16 cellular contexts compared by ENCODE assay signal in genomic region chrX:65136424-65136823, GRCh38.
A peak's percentile ranks its signal among the peaks of the same experiment; 100 is the strongest.
DNase-seq lines count a peak whose midpoint lies in the region; ATAC-seq and TF ChIP-seq lines count a peak whose summit lies in the region.
"Had no signal": no experiment of that assay in that cellular context is flagged by ENCODE, and none has a peak within 500 bp of the region (broad histone marks: within the 10 kb centered on the region; RNA-seq: fewer than 3 reads in every experiment).

No MANE protein-coding gene starts in this region.

- H3K27me3 ChIP-seq in GM23338 (ENCODE audit: insufficient read depth) (no peaks in the 10 kb centered on the region), endodermal cell (ENCODE audit: control insufficient read depth, insufficient read depth, low read length, poor library complexity, severe bottlenecking) (no peaks in the 10 kb centered on the region), neural progenitor cell (no peaks in the 10 kb centered on the region)

- H2AFZ ChIP-seq in GM23338 (no peak overlapping the region), neural progenitor cell (replicated peaks) (no peak overlapping the region)

- H3K27me3 Mint-ChIP-seq in GM23338 (ENCODE audit: insufficient read depth, low read depth, poor library complexity), result peaks cover 5% of the 10 kb centered on the region
- no peaks in the 10 kb centered on the region for H3K27me3 Mint-ChIP-seq in endodermal cell (ENCODE audit: insufficient read depth)
- H3K27me3 Mint-ChIP-seq in neural progenitor cell (ENCODE audit: insufficient read depth, low read depth), result no peaks in the 10 kb centered on the region

- H3K9me3 ChIP-seq in endodermal cell (ENCODE audit: control insufficient read depth, low read length) (peaks cover 9% of the 10 kb centered on the region), neural progenitor cell (ENCODE audit: low read depth) (peaks cover 27% of the 10 kb centered on the region)

- H3K9me2 ChIP-seq in GM23338 (ENCODE audit: insufficient read depth), result no peaks in the 10 kb centered on the region

- peaks cover 28% of the 10 kb centered on the region for H3K36me3 Mint-ChIP-seq in GM23338 (ENCODE audit: low read depth)
- H3K36me3 Mint-ChIP-seq in endodermal cell (ENCODE audit: low read depth), result peaks cover 27% of the 10 kb centered on the region
- H3K36me3 Mint-ChIP-seq in neural progenitor cell, result no peaks in the 10 kb centered on the region
- H3K36me3 Mint-ChIP-seq: CD14-positive monocyte had no signal

- H4K20me1 ChIP-seq in GM23338 (replicated peaks; ENCODE audit: insufficient read depth) (no peaks in the 10 kb centered on the region), neural progenitor cell (ENCODE audit: low read depth) (no peaks in the 10 kb centered on the region)

- H3K4me2 ChIP-seq in GM23338, result no peak overlapping the region
- no peak overlapping the region for H3K4me2 ChIP-seq in neural progenitor cell

- H3K4me1 Mint-ChIP-seq in GM23338, result peaks cover 25% of the 10 kb centered on the region
- no peaks in the 10 kb centered on the region for H3K4me1 Mint-ChIP-seq in endodermal cell
- H3K4me1 Mint-ChIP-seq in neural progenitor cell, result no peaks in the 10 kb centered on the region
- H3K4me1 Mint-ChIP-seq: CD14-positive monocyte had no signal

- H3K4me1 ChIP-seq in GM23338 (ENCODE audit: insufficient read depth), result no peaks in the 10 kb centered on the region
- no peaks in the 10 kb centered on the region for H3K4me1 ChIP-seq in endodermal cell (ENCODE audit: control insufficient read depth, insufficient read depth, low read length)
- H3K4me1 ChIP-seq in neural progenitor cell, result no peaks in the 10 kb centered on the region

- H3K4me3 ChIP-seq in GM23338, result no peak overlapping the region
- no peak overlapping the region for H3K4me3 ChIP-seq in endodermal cell (ENCODE audit: low read length)
- no peak overlapping the region for H3K4me3 ChIP-seq in neural progenitor cell
- H3K4me3 ChIP-seq: GM12878 had no signal

- no peak overlapping the region for H3K9ac ChIP-seq in endodermal cell (ENCODE audit: extremely low read depth, low read length, poor library complexity, severe bottlenecking)
- H3K9ac ChIP-seq in neural progenitor cell, result no peak overlapping the region

- ATAC-seq in GM23338 (peak; percentile 79), HG03095 (IDR thresholded peaks at IDR 0.05; ENCODE audit: unreplicated experiment) (no peak), GM18907 (IDR thresholded peaks at IDR 0.05; ENCODE audit: unreplicated experiment) (no peak)
- ATAC-seq: CD8-positive, alpha-beta T cell; GM12878 had no signal

- H3K27ac ChIP-seq in GM23338 (ENCODE audit: low read depth) (no peak overlapping the region), endodermal cell (ENCODE audit: low read depth, low read length) (peak overlapping the region; percentile 24), neural progenitor cell (peak overlapping the region; percentile 25)

- H3K9me3 Mint-ChIP-seq in GM23338 (peaks cover 10% of the 10 kb centered on the region), endodermal cell (peaks cover 79% of the 10 kb centered on the region), neural progenitor cell (peaks cover 25% of the 10 kb centered on the region)

- H3K36me3 ChIP-seq in GM23338 (ENCODE audit: insufficient read depth), result no peaks in the 10 kb centered on the region
- no peaks in the 10 kb centered on the region for H3K36me3 ChIP-seq in endodermal cell (ENCODE audit: control insufficient read depth, insufficient read depth, low read length)
- peaks cover 4% of the 10 kb centered on the region for H3K36me3 ChIP-seq in neural progenitor cell

- H3F3A ChIP-seq in GM23338 (replicated peaks; ENCODE audit: low read depth), result no peaks in the 10 kb centered on the region
- no peaks in the 10 kb centered on the region for H3F3A ChIP-seq in neural progenitor cell (ENCODE audit: low read depth)

- H3K27ac Mint-ChIP-seq in GM23338 (peak overlapping the region; percentile 94), endodermal cell (no peak overlapping the region), neural progenitor cell (no peak overlapping the region)
- H3K27ac Mint-ChIP-seq: CD14-positive monocyte; CD8-positive, alpha-beta T cell; HFFc6 had no signal

- no CpG with 5 or more reads among the region's 1 CpG for WGBS in endodermal cell (ENCODE audit: insufficient coverage in 1 of 2, insufficient read length in 1 of 2), 2 experiments

- DNase-seq in GM23338 (ENCODE audit: low spot score) (peak; percentile 17), endodermal cell (no peak), neural progenitor cell (ENCODE audit: low spot score) (peak; percentile 56), NCI-H1048 (lab: John Stamatoyannopoulos, UW) (no peak), LoVo (ENCODE audit: low spot score) (no peak)
- DNase-seq: CD8-positive, alpha-beta T cell; COR-L47; DMS53; HCEC 1CT; HFFc6; IMR-90; KBM-7 had no signal

- H3K4me3 Mint-ChIP-seq in GM23338 (no peak overlapping the region), endodermal cell (no peak overlapping the region), neural progenitor cell (no peak overlapping the region)
- H3K4me3 Mint-ChIP-seq: CD14-positive monocyte; CD8-positive, alpha-beta T cell; HFFc6 had no signal

- no peaks in the 10 kb centered on the region for H3K79me2 ChIP-seq in GM23338 (replicated peaks; ENCODE audit: insufficient read depth)
- H3K79me2 ChIP-seq in neural progenitor cell (ENCODE audit: low read depth), result no peaks in the 10 kb centered on the region

- TF ChIP-seq CTCF in GM23338 (conservative IDR thresholded peaks at IDR 0.05; ENCODE audit: low read depth in 2 of 2) (no peak), endodermal cell (conservative IDR thresholded peaks at IDR 0.05) (no peak), neural progenitor cell (IDR thresholded peaks at IDR 0.05) (no peak)

TF ChIP-seq in GM23338, 12 proteins besides CTCF, POLR2A, EP300 and RAD21 (continues in another document):
- no peak for TF ChIP-seq POLR2AphosphoS5 (IDR thresholded peaks at IDR 0.05; ENCODE audit: low read depth)
- TF ChIP-seq CREB1 (CRISPR knock-in tag; IDR thresholded peaks at IDR 0.05; ENCODE audit: low read depth), result no peak
- TF ChIP-seq, protein P1, sequence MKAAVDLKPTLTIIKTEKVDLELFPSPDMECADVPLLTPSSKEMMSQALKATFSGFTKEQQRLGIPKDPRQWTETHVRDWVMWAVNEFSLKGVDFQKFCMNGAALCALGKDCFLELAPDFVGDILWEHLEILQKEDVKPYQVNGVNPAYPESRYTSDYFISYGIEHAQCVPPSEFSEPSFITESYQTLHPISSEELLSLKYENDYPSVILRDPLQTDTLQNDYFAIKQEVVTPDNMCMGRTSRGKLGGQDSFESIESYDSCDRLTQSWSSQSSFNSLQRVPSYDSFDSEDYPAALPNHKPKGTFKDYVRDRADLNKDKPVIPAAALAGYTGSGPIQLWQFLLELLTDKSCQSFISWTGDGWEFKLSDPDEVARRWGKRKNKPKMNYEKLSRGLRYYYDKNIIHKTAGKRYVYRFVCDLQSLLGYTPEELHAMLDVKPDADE (IDR thresholded peaks at IDR 0.05), result no peak
- TF ChIP-seq EZH2 (IDR thresholded peaks at IDR 0.05; ENCODE audit: low read depth, unreplicated experiment), result no peak
- TF ChIP-seq EZH2phosphoT487 (IDR thresholded peaks at IDR 0.05; ENCODE audit: unreplicated experiment), result no peak
- no peak for TF ChIP-seq ZNF331 (CRISPR knock-in tag; IDR thresholded peaks at IDR 0.05; ENCODE audit: low read depth)
- TF ChIP-seq ZNF114 (CRISPR knock-in tag; IDR thresholded peaks at IDR 0.05), result no peak
- TF ChIP-seq NANOG (IDR thresholded peaks at IDR 0.05; ENCODE audit: borderline replicate concordance), result no peak
- TF ChIP-seq REST (IDR thresholded peaks at IDR 0.05; ENCODE audit: unreplicated experiment), result no peak

Comparison
In these comparisons a context has a peak if more than half of its experiments do, and no peak if none do; other contexts are left out.
1. DNase-seq: peak in GM23338 (single experiment) and neural progenitor cell (single experiment); none in endodermal cell (single experiment), NCI-H1048 (single experiment) and LoVo (single experiment).